Comparison of ENCODE assay signal across 1 cellular context in genomic region chr19:11694533-11695439, GRCh38.
A peak's percentile ranks its signal among the peaks of the same experiment; 100 is the strongest.
TF ChIP-seq lines count a peak whose summit lies in the region.

No MANE protein-coding gene starts in this region.

TF ChIP-seq in HepG2, 621 proteins besides CTCF, POLR2A, EP300 and RAD21 (continued from another document):
- TF ChIP-seq ZNF609 (CRISPR knock-in tag; IDR thresholded peaks at IDR 0.05; ENCODE audit: borderline replicate concordance) (peak; percentile 41; the same call in 1 of the 2 replicates), ATM (IDR thresholded peaks at IDR 0.05; ENCODE audit: borderline replicate concordance) (no peak), ZBTB38 (CRISPR knock-in tag; IDR thresholded peaks at IDR 0.05) (peak; percentile 52; the same call in 1 of the 2 replicates), ELF3 (CRISPR knock-in tag; IDR thresholded peaks at IDR 0.05) (peak; percentile 33; the same call in 1 of the 2 replicates), POLR2G (IDR thresholded peaks at IDR 0.05; ENCODE audit: low read depth, low read length) (peak; percentile 83), ERF (CRISPR knock-in tag; IDR thresholded peaks at IDR 0.05) (peak; percentile 63; the same call in 1 of the 2 replicates), HNRNPH1 (optimal IDR thresholded peaks at IDR 0.05; ENCODE audit: low read depth, low read length) (no peak), SP2 (CRISPR knock-in tag; IDR thresholded peaks at IDR 0.05) (peak; percentile 82), ZNF558 (CRISPR knock-in tag; IDR thresholded peaks at IDR 0.05; ENCODE audit: borderline replicate concordance) (no peak), FIP1L1 (IDR thresholded peaks at IDR 0.05; ENCODE audit: borderline replicate concordance, insufficient read depth, low read depth, low read length) (no peak), ZNF263 (CRISPR knock-in tag; IDR thresholded peaks at IDR 0.05) (peak; percentile 49), ARHGAP35 (CRISPR knock-in tag; IDR thresholded peaks at IDR 0.05; ENCODE audit: borderline replicate concordance) (peak; percentile 47; the same call in 1 of the 2 replicates), ZNF101 (CRISPR knock-in tag; IDR thresholded peaks at IDR 0.05; ENCODE audit: borderline replicate concordance, low read depth) (0 out of 2 replicates have a peak, but pooled peaks have one; percentile 41), ZNF788 (CRISPR knock-in tag; IDR thresholded peaks at IDR 0.05; ENCODE audit: borderline replicate concordance) (peak; percentile 64; the same call in 1 of the 2 replicates), TBX3 (IDR thresholded peaks at IDR 0.05; ENCODE audit: borderline replicate concordance) (peak; percentile 31; the same call in 1 of the 2 replicates), ZFP90 (CRISPR knock-in tag; IDR thresholded peaks at IDR 0.05; ENCODE audit: borderline replicate concordance) (peak; percentile 31; the same call in 1 of the 2 replicates), NFYB (CRISPR knock-in tag; IDR thresholded peaks at IDR 0.05) (peak; percentile 94), ZNF747 (CRISPR knock-in tag; IDR thresholded peaks at IDR 0.05; ENCODE audit: borderline replicate concordance) (no peak), KDM2A (CRISPR knock-in tag; IDR thresholded peaks at IDR 0.05; ENCODE audit: borderline replicate concordance, low read depth) (peak; percentile 55; the same call in 1 of the 2 replicates), ZNF781 (CRISPR knock-in tag; IDR thresholded peaks at IDR 0.05; ENCODE audit: borderline replicate concordance, not compliant biosample characterization) (peak; percentile 30), SP4 (CRISPR knock-in tag; IDR thresholded peaks at IDR 0.05) (peak; percentile 95), ZNF580 (CRISPR knock-in tag; IDR thresholded peaks at IDR 0.05; ENCODE audit: borderline replicate concordance, low read depth) (peak; percentile 44; the same call in 1 of the 2 replicates), ZNF432 (CRISPR knock-in tag; IDR thresholded peaks at IDR 0.05; ENCODE audit: borderline replicate concordance) (no peak), ZNF232 (CRISPR knock-in tag; IDR thresholded peaks at IDR 0.05; ENCODE audit: borderline replicate concordance) (peak; percentile 39; the same call in 1 of the 2 replicates), ASH2L (IDR thresholded peaks at IDR 0.05; ENCODE audit: insufficient read length, low read depth, low read length) (peak; percentile 69), SCMH1 (CRISPR knock-in tag; IDR thresholded peaks at IDR 0.05; ENCODE audit: borderline replicate concordance) (no peak), ZNF354B (CRISPR knock-in tag; IDR thresholded peaks at IDR 0.05) (0 out of 2 replicates have a peak, but pooled peaks have one; percentile 34), PPARG (CRISPR knock-in tag; conservative IDR thresholded peaks at IDR 0.05) (peak; percentile 54; the same call in 1 of the 2 replicates), MTF1 (CRISPR knock-in tag; IDR thresholded peaks at IDR 0.05) (no peak), IRF9 (CRISPR knock-in tag; IDR thresholded peaks at IDR 0.05; ENCODE audit: borderline replicate concordance) (no peak), RARA (CRISPR knock-in tag; IDR thresholded peaks at IDR 0.05) (peak; percentile 30; the same call in 1 of the 2 replicates), AKAP8 (CRISPR knock-in tag; IDR thresholded peaks at IDR 0.05) (peak; percentile 65; the same call in 1 of the 2 replicates), YY1 (IDR thresholded peaks at IDR 0.05; ENCODE audit: insufficient read depth, insufficient replicate concordance, low read depth, low read length) (no peak), TGIF2 (CRISPR knock-in tag; IDR thresholded peaks at IDR 0.05) (peak; percentile 61; the same call in 1 of the 2 replicates), KAT8 (CRISPR knock-in tag; IDR thresholded peaks at IDR 0.05) (peak; percentile 67), KLF12 (CRISPR knock-in tag; IDR thresholded peaks at IDR 0.05; ENCODE audit: borderline replicate concordance) (0 out of 2 replicates have a peak, but pooled peaks have one; percentile 25), MED13 (CRISPR knock-in tag; IDR thresholded peaks at IDR 0.05) (0 out of 2 replicates have a peak, but pooled peaks have one; percentile 35), ZFX (CRISPR knock-in tag; IDR thresholded peaks at IDR 0.05; ENCODE audit: low read depth) (peak; percentile 93), RBFOX2 (IDR thresholded peaks at IDR 0.05; ENCODE audit: low read depth, low read length) (peak; percentile 52; the same call in 1 of the 2 replicates), ZNF296 (CRISPR knock-in tag; conservative IDR thresholded peaks at IDR 0.05) (no peak), ZFY (CRISPR knock-in tag; IDR thresholded peaks at IDR 0.05) (peak; percentile 74), THAP9 (CRISPR knock-in tag; IDR thresholded peaks at IDR 0.05; ENCODE audit: borderline replicate concordance) (peak; percentile 44; the same call in 1 of the 2 replicates), GATAD2A (CRISPR knock-in tag; IDR thresholded peaks at IDR 0.05) (no peak; the same call in 1 of the 2 replicates)
- TF ChIP-seq, protein P1, sequence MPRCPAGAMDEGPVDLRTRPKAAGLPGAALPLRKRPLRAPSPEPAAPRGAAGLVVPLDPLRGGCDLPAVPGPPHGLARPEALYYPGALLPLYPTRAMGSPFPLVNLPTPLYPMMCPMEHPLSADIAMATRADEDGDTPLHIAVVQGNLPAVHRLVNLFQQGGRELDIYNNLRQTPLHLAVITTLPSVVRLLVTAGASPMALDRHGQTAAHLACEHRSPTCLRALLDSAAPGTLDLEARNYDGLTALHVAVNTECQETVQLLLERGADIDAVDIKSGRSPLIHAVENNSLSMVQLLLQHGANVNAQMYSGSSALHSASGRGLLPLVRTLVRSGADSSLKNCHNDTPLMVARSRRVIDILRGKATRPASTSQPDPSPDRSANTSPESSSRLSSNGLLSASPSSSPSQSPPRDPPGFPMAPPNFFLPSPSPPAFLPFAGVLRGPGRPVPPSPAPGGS (CRISPR knock-in tag; IDR thresholded peaks at IDR 0.05) = 0 out of 2 replicates have a peak, but pooled peaks have one; percentile 26
- TF ChIP-seq, protein P2, sequence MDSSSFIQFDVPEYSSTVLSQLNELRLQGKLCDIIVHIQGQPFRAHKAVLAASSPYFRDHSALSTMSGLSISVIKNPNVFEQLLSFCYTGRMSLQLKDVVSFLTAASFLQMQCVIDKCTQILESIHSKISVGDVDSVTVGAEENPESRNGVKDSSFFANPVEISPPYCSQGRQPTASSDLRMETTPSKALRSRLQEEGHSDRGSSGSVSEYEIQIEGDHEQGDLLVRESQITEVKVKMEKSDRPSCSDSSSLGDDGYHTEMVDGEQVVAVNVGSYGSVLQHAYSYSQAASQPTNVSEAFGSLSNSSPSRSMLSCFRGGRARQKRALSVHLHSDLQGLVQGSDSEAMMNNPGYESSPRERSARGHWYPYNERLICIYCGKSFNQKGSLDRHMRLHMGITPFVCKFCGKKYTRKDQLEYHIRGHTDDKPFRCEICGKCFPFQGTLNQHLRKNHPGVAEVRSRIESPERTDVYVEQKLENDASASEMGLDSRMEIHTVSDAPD (CRISPR knock-in tag; IDR thresholded peaks at IDR 0.05) = 0 out of 2 replicates have a peak, but pooled peaks have one; percentile 23
- TF ChIP-seq, protein P3, sequence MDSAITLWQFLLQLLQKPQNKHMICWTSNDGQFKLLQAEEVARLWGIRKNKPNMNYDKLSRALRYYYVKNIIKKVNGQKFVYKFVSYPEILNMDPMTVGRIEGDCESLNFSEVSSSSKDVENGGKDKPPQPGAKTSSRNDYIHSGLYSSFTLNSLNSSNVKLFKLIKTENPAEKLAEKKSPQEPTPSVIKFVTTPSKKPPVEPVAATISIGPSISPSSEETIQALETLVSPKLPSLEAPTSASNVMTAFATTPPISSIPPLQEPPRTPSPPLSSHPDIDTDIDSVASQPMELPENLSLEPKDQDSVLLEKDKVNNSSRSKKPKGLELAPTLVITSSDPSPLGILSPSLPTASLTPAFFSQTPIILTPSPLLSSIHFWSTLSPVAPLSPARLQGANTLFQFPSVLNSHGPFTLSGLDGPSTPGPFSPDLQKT (CRISPR knock-in tag; IDR thresholded peaks at IDR 0.05; ENCODE audit: borderline replicate concordance) = no peak
- TF ChIP-seq, protein P4, sequence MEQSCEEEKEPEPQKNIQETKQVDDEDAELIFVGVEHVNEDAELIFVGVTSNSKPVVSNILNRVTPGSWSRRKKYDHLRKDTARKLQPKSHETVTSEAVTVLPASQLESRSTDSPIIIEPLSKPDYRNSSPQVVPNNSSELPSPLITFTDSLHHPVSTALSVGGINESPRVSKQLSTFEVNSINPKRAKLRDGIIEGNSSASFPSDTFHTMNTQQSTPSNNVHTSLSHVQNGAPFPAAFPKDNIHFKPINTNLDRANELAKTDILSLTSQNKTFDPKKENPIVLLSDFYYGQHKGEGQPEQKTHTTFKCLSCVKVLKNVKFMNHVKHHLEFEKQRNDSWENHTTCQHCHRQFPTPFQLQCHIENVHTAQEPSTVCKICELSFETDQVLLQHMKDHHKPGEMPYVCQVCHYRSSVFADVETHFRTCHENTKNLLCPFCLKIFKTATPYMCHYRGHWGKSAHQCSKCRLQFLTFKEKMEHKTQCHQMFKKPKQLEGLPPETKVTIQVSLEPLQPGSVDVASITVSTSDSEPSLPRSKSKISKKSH (CRISPR knock-in tag; IDR thresholded peaks at IDR 0.05; ENCODE audit: borderline replicate concordance) = 0 out of 2 replicates have a peak, but pooled peaks have one; percentile 30
TF ChIP-seq in HepG2: peak in this region for 198.
